2 cellular contexts compared by ENCODE assay signal in the genomic region with DNA sequence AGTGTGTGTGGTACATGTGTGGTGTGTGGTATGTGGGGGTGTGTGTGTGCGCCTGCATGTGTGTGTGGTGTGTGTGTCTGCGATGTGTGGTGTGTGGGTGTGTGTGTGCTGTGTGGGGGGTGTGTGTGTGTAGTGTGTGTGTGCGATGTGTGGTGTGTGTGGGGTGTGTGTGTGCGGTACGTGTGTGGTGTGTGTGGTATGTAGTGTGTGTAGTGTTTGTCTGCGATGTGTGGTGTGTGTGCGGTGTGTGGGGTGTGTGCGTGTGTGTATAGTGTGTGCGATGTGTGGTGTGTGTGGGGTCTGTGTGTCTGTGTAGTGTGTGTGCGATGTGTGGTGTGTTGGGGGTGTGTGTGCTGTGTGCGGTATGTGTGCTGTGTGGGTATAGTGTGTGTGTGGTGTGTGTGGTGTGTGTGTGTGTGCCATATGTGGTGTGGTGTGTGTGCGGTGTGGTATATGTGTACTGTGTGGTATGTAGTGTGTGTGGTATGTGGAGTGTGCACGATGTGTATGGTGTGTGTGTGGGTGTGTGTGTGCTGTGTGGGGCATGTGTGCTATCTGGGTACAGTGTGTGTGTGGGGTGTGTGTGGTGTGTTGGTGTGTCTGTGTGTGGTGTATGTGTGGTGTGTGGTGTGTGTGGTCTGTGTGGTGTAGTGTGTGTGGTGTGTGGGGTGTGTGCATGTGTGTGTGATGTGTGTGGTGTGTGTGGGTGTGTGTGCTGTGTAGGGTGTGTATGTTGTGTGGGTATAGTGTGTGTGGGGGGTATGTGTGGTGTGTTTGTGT.
A peak's percentile ranks its signal among the peaks of the same experiment; 100 is the strongest.
TF ChIP-seq lines count a peak whose summit lies in the region.

No MANE protein-coding gene starts in this region.

TF ChIP-seq in GM12891, 5 proteins besides CTCF, POLR2A, EP300 and RAD21:
- TF ChIP-seq POU2F2 (IDR thresholded peaks at IDR 0.05; ENCODE audit: low read depth, low read length) = peak; percentile 43; the same call in 1 of the 2 replicates
- no peak for TF ChIP-seq SPI1 (IDR thresholded peaks at IDR 0.05; ENCODE audit: low read depth, low read length)
- TF ChIP-seq PAX5 (IDR thresholded peaks at IDR 0.05; ENCODE audit: insufficient read depth, low read length, severe bottlenecking) = no peak

TF ChIP-seq in IMR-90, 13 proteins besides CTCF, POLR2A, EP300 and RAD21:
- TF ChIP-seq USF2 (IDR thresholded peaks at IDR 0.05; ENCODE audit: low read depth, low read length) = no peak
- TF ChIP-seq BHLHE40 (IDR thresholded peaks at IDR 0.05; ENCODE audit: low read depth, low read length) = no peak
- no peak for TF ChIP-seq RCOR1 (IDR thresholded peaks at IDR 0.05; ENCODE audit: insufficient replicate concordance, low read length)
- TF ChIP-seq ELK1 (IDR thresholded peaks at IDR 0.05; ENCODE audit: borderline replicate concordance, low read depth, low read length) = no peak
- no peak for TF ChIP-seq CEBPB (IDR thresholded peaks at IDR 0.05; ENCODE audit: low read depth, low read length)
- no peak for TF ChIP-seq SMC3 (IDR thresholded peaks at IDR 0.05; ENCODE audit: low read depth, low read length)
- no peak for TF ChIP-seq CHD1 (IDR thresholded peaks at IDR 0.05; ENCODE audit: low read depth, low read length)
- no peak for TF ChIP-seq FOS (IDR thresholded peaks at IDR 0.05; ENCODE audit: low read depth, low read length)
- TF ChIP-seq MAFK (IDR thresholded peaks at IDR 0.05; ENCODE audit: low read depth, low read length) = no peak
- TF ChIP-seq RFX5 (IDR thresholded peaks at IDR 0.05; ENCODE audit: low read depth, low read length) = no peak
- no peak for TF ChIP-seq NFE2L2 (IDR thresholded peaks at IDR 0.05; ENCODE audit: low read depth, low read length)
- no peak for TF ChIP-seq MXI1 (IDR thresholded peaks at IDR 0.05; ENCODE audit: borderline replicate concordance, low read depth, low read length)
TF ChIP-seq in IMR-90: peak in this region for 0.
